Comparison of ENCODE assay signal across 3 cellular contexts in the genomic region with DNA sequence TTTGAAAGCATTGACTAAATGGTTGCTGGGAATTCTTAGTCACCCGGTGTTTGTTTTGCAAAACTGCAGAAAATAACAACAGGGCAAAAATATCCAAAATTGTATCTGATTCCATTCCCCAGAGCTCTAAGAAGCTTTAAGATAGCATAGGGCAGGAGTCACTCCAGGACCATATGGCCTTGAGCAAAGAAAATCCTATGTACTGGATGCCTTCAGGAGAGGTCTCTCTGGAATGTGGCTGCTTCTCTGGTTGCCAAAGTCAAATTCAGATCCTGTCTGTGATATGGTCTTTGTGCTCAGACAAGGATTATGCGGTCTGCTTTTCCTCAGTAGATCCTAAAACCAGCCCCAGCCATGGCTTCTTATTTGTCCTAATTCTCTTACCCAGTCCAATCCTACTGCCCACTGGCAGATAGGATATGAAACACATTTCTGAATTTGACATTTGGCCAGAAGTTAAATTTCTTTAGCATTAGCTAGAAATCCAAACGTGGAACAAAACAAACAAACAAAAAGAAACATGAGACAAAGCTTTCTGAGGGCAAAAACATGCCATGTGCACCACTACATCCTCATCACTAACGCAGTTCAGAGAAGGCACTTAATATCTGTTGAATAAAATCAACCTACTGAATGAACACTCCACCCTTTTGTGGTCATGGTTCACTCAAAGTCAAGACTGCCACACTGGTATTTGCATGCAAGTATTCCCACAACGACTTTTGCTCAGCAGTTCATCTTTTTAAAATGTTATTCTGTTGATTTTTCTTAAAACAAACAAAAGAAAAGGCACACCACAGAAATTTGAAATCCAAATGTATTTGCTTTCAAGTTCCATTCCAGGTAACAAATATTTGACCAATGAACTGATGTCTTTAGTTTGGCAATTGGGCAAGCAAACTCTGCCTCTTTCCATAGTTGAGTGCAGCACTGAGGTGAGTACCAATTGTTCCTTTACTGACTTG.
TF ChIP-seq lines count a peak whose summit lies in the region.

No MANE protein-coding gene starts in this region.

TF ChIP-seq in SK-N-SH treated with all-trans-retinoic acid at 6 μM for 48 hours, 23 proteins besides CTCF, POLR2A, EP300 and RAD21:
- TF ChIP-seq ISL1 (CRISPR knock-in tag; IDR thresholded peaks at IDR 0.05) (peak; percentile 33; the same call in 1 of the 2 replicates), CREB5 (CRISPR knock-in tag; IDR thresholded peaks at IDR 0.05; ENCODE audit: low read depth) (no peak)

TF ChIP-seq in SK-N-SH, 30 proteins besides CTCF, POLR2A, EP300 and RAD21:
- TF ChIP-seq, protein P1, sequence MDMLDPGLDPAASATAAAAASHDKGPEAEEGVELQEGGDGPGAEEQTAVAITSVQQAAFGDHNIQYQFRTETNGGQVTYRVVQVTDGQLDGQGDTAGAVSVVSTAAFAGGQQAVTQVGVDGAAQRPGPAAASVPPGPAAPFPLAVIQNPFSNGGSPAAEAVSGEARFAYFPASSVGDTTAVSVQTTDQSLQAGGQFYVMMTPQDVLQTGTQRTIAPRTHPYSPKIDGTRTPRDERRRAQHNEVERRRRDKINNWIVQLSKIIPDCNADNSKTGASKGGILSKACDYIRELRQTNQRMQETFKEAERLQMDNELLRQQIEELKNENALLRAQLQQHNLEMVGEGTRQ (IDR thresholded peaks at IDR 0.05; ENCODE audit: borderline replicate concordance, low read depth, low read length) = no peak

TF ChIP-seq in H1, 55 proteins besides CTCF, POLR2A, EP300 and RAD21:
- TF ChIP-seq CBX8 (IDR thresholded peaks at IDR 0.05; ENCODE audit: borderline replicate concordance, low read depth, low read length) (no peak), RFX5 (IDR thresholded peaks at IDR 0.05; ENCODE audit: borderline replicate concordance, low read depth, low read length) (no peak), EGR1 (IDR thresholded peaks at IDR 0.05; ENCODE audit: borderline replicate concordance, low read depth, low read length) (no peak), SRF (IDR thresholded peaks at IDR 0.05; ENCODE audit: low read depth, low read length) (no peak), RXRA (IDR thresholded peaks at IDR 0.05; ENCODE audit: insufficient read depth, low read depth, low read length) (no peak), CHD2 (IDR thresholded peaks at IDR 0.05; ENCODE audit: low read length) (no peak), SIX5 (IDR thresholded peaks at IDR 0.05; ENCODE audit: low read depth, low read length) (no peak), SUZ12 (IDR thresholded peaks at IDR 0.05; ENCODE audit: low read length) (no peak), YY1 (IDR thresholded peaks at IDR 0.05; ENCODE audit: low read depth, low read length) (no peak), HDAC6 (IDR thresholded peaks at IDR 0.05; ENCODE audit: low read depth, low read length) (no peak), TEAD4 (IDR thresholded peaks at IDR 0.05; ENCODE audit: low read depth, low read length) (no peak), GABPA (IDR thresholded peaks at IDR 0.05; ENCODE audit: borderline replicate concordance, insufficient read depth, low read length) (no peak), ZNF274 (IDR thresholded peaks at IDR 0.05; ENCODE audit: borderline replicate concordance, extremely low read depth, low read length) (no peak), GTF2F1 (IDR thresholded peaks at IDR 0.05; ENCODE audit: borderline replicate concordance, low read depth, low read length) (no peak), MAFK (IDR thresholded peaks at IDR 0.05; ENCODE audit: low read depth, low read length) (no peak), JUND (IDR thresholded peaks at IDR 0.05; ENCODE audit: low read length) (no peak), KDM4A (IDR thresholded peaks at IDR 0.05; ENCODE audit: low read depth, low read length, severe bottlenecking) (no peak), POLR2AphosphoS5 (IDR thresholded peaks at IDR 0.05; ENCODE audit: low read depth, low read length) (no peak)
- TF ChIP-seq, protein P2, sequence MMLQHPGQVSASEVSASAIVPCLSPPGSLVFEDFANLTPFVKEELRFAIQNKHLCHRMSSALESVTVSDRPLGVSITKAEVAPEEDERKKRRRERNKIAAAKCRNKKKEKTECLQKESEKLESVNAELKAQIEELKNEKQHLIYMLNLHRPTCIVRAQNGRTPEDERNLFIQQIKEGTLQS (IDR thresholded peaks at IDR 0.05; ENCODE audit: insufficient read depth, low read depth, low read length) = no peak
